In genomic region chr15:78854973-78855372, GRCh38 we compare ENCODE assay signal across 24 cellular contexts.
"Had no signal": no experiment of that assay in that cellular context is flagged by ENCODE, and none has a peak within 500 bp of the region (broad histone marks: within the 10 kb centered on the region; RNA-seq: fewer than 3 reads in every experiment).

No MANE protein-coding gene starts in this region.

- FAIRE-seq: frontal cortex had no signal

- H2AFZ ChIP-seq: hepatocyte had no signal

- H3K36me3 ChIP-seq: esophagus muscularis mucosa, upper lobe of left lung, vagina had no signal

- H3K4me2 ChIP-seq: hepatocyte had no signal

- H3K27me3 ChIP-seq: esophagus muscularis mucosa, hepatocyte, upper lobe of left lung, vagina had no signal

- H3K4me3 Mint-ChIP-seq: activated naive CD4-positive, alpha-beta T cell treated with anti-CD3 and anti-CD28 coated beads for 36 hours; activated naive CD8-positive, alpha-beta T cell treated with anti-CD3 and anti-CD28 coated beads for 36 hours; activated T-cell treated with anti-CD3 and anti-CD28 coated beads, Interleukin-2, amount 50 U/mL, for 72 hours; natural killer cell treated with Interleukin-12 subunit alpha and Interleukin-12 subunit beta and Interleukin-15 and Interleukin-18, amount 100 ng/mL, for 72 hours had no signal

- H3K27ac Mint-ChIP-seq: activated naive CD4-positive, alpha-beta T cell treated with anti-CD3 and anti-CD28 coated beads for 36 hours; activated naive CD8-positive, alpha-beta T cell treated with anti-CD3 and anti-CD28 coated beads for 36 hours; activated T-cell treated with anti-CD3 and anti-CD28 coated beads, Interleukin-2, amount 50 U/mL, for 72 hours; natural killer cell treated with Interleukin-12 subunit alpha and Interleukin-12 subunit beta and Interleukin-15 and Interleukin-18, amount 100 ng/mL, for 72 hours had no signal

- H3K27ac ChIP-seq: hepatocyte, upper lobe of left lung, vagina had no signal

- ATAC-seq: activated T-cell treated with anti-CD3 and anti-CD28 coated beads, Interleukin-2, amount 50 U/mL, for 72 hours; left ventricle myocardium superior; mucosa of descending colon; natural killer cell treated with Interleukin-12 subunit alpha and Interleukin-12 subunit beta and Interleukin-15 and Interleukin-18, amount 100 ng/mL, for 72 hours; right cardiac atrium had no signal

- H3K4me3 ChIP-seq: esophagus muscularis mucosa, hepatocyte, mucosa of descending colon, upper lobe of left lung, vagina had no signal

- H3K9me3 Mint-ChIP-seq: activated naive CD4-positive, alpha-beta T cell treated with anti-CD3 and anti-CD28 coated beads for 36 hours; activated naive CD8-positive, alpha-beta T cell treated with anti-CD3 and anti-CD28 coated beads for 36 hours; activated T-cell treated with anti-CD3 and anti-CD28 coated beads, Interleukin-2, amount 50 U/mL, for 72 hours; natural killer cell treated with Interleukin-12 subunit alpha and Interleukin-12 subunit beta and Interleukin-15 and Interleukin-18, amount 100 ng/mL, for 72 hours had no signal

- DNase-seq: activated CD4-positive, alpha-beta T cell treated with anti-CD3 and anti-CD28 coated beads, Interleukin-2, amount 50 U/mL, for 4 hours; activated CD4-positive, CD25-positive, alpha-beta regulatory T cell treated with anti-CD3 and anti-CD28 coated beads, Interleukin-2, amount 50 U/mL, for 72 hours; activated effector memory CD4-positive, alpha-beta T cell treated with Interleukin-2 at 50 U/mL for 16 hours; activated naive CD4-positive, alpha-beta T cell treated with anti-CD3 and anti-CD28 coated beads for 36 hours; activated naive CD8-positive, alpha-beta T cell treated with anti-CD3 and anti-CD28 coated beads for 36 hours; activated T-cell treated with anti-CD3 and anti-CD28 coated beads for 4 hours; activated T-cell treated with anti-CD3 and anti-CD28 coated beads, Interleukin-2, amount 50 U/mL, for 72 hours; central memory CD4-positive, alpha-beta T cell; dermis blood vessel endothelial cell; effector CD4-positive, alpha-beta T cell; islet precursor cell; left ventricle myocardium superior; mucosa of descending colon; posterior cingulate gyrus; right cardiac atrium; stimulated activated CD4-positive, alpha-beta T cell treated with anti-CD3 and anti-CD28 coated beads, Interleukin-2, amount 100 ng/mL, for 48 hours; stimulated activated naive CD4-positive, alpha-beta T cell treated with Interleukin-2 at 50 U/mL for 16 hours; T-helper 2 cell; upper lobe of left lung had no signal

- H3K36me3 Mint-ChIP-seq: activated naive CD8-positive, alpha-beta T cell treated with anti-CD3 and anti-CD28 coated beads for 36 hours; natural killer cell treated with Interleukin-12 subunit alpha and Interleukin-12 subunit beta and Interleukin-15 and Interleukin-18, amount 100 ng/mL, for 72 hours had no signal

- H3K9me3 ChIP-seq: esophagus muscularis mucosa, mucosa of descending colon, upper lobe of left lung, vagina had no signal

- H3K4me1 ChIP-seq: upper lobe of left lung, vagina had no signal
